Comparison of ENCODE assay signal across 15 cellular contexts in genomic region chr7:119545118-119545517, GRCh38.
DNase-seq lines count a peak whose midpoint lies in the region; ATAC-seq and TF ChIP-seq lines count a peak whose summit lies in the region.
"Had no signal": no experiment of that assay in that cellular context is flagged by ENCODE, and none has a peak within 500 bp of the region (broad histone marks: within the 10 kb centered on the region; RNA-seq: fewer than 3 reads in every experiment).

No MANE protein-coding gene starts in this region.

- H3K4me2 ChIP-seq in PC-3 (ENCODE audit: low read length): peak overlapping the region; percentile 57; the same call in 1 of the 2 replicates

- H3K4me1 ChIP-seq in PC-3 (ENCODE audit: insufficient read depth, low read length): peaks cover 33% of the 10 kb centered on the region
- H3K4me1 ChIP-seq: body of pancreas had no signal

- H3K9me3 ChIP-seq in PC-3 (ENCODE audit: low read length): no peaks in the 10 kb centered on the region
- H3K9me3 ChIP-seq: body of pancreas had no signal

- H3K4me3 ChIP-seq in PC-3 (ENCODE audit: low read length) (no peak overlapping the region), epithelial cell of proximal tubule (ENCODE audit: low read depth, low read length) (no peak overlapping the region), skeletal muscle cell (ENCODE audit: low read depth, low read length) (no peak overlapping the region)
- H3K4me3 ChIP-seq: body of pancreas had no signal

- no TSS peak for BruUV-seq in PC-3 (replicated peaks; lab: Mats Ljungman, UMichigan)

- H3K36me3 ChIP-seq in PC-3 (ENCODE audit: low read depth, low read length): no peaks in the 10 kb centered on the region

- H3K27ac ChIP-seq in PC-3 (ENCODE audit: low read length): peak overlapping the region; percentile 67
- H3K27ac ChIP-seq: body of pancreas had no signal

- peak; percentile 91 for ATAC-seq in PC-3
- ATAC-seq: activated CD8-positive, alpha-beta T cell treated with anti-CD3 and anti-CD28 coated beads for 36 hours; body of pancreas had no signal

- CTCF ChIA-PET in PC-3 (lab: Charles Lee): interaction anchor here (0.5 to 0.6 kb wide), 2 partner anchors 57 to 147 kb away, joined by 7 to 8 read pairs; no protein-coding TSS in a partner anchor

- H3K27me3 ChIP-seq in PC-3 (ENCODE audit: low read length): no peaks in the 10 kb centered on the region
- H3K27me3 ChIP-seq: body of pancreas had no signal

- POLR2A ChIA-PET in PC-3 (lab: Charles Lee; ENCODE audit: unreplicated experiment): no interaction called here

- H3K79me2 ChIP-seq in PC-3 (ENCODE audit: low read length): no peaks in the 10 kb centered on the region

- DNase-seq in HPDE6-E6E7 (ENCODE audit: extremely low spot score) (peak; percentile 33), PC-3 (peak; percentile 92), epithelial cell of proximal tubule (ENCODE audit: low read depth) (peak; percentile 10), skeletal muscle cell (ENCODE audit: low read depth) (peak; percentile 28), hepatic stellate cell (ENCODE audit: low spot score) (no peak), ureter (ENCODE audit: low spot score) (no peak)
- DNase-seq in activated naive CD4-positive, alpha-beta T cell (lab: John Stamatoyannopoulos, UW): no peak
- DNase-seq: activated CD8-positive, alpha-beta T cell treated with anti-CD3 and anti-CD28 coated beads for 36 hours; body of pancreas; CD8-positive, alpha-beta memory T cell; HCEC 1CT; NCI-H1092; NCI-H524; Right ventricle myocardium superior; stimulated activated CD4-positive, alpha-beta T cell treated with anti-CD3 and anti-CD28 coated beads, Interleukin-12 subunit alpha, Interleukin-12 subunit beta, amount 100 ng/mL, for 4 hours had no signal

- TF ChIP-seq CTCF in PC-3 (conservative IDR thresholded peaks at IDR 0.05; ENCODE audit: low read depth, low read length): no peak
- TF ChIP-seq CTCF in epithelial cell of proximal tubule (conservative IDR thresholded peaks at IDR 0.05; ENCODE audit: low read depth, low read length): no peak

- no peaks in the 10 kb centered on the region for H3K9me2 ChIP-seq in PC-3 (replicated peaks; ENCODE audit: low read length)

- H4K20me1 ChIP-seq in PC-3 (ENCODE audit: low read length): no peaks in the 10 kb centered on the region

- intact Hi-C loops in PC-3 (cut with micrococcal nuclease): loop anchor here (1.0 to 5.0 kb wide), 4 partner anchors 29 to 288 kb away; no protein-coding TSS in a partner anchor

- H3K9ac ChIP-seq in PC-3 (ENCODE audit: low read length): no peak overlapping the region

- H3F3A ChIP-seq in PC-3 (ENCODE audit: low read length, unreplicated experiment): peaks cover 3% of the 10 kb centered on the region

- no peak overlapping the region for H2AFZ ChIP-seq in PC-3 (ENCODE audit: low read length)

Comparison
In these comparisons a context has a peak if more than half of its experiments do, and no peak if none do; other contexts are left out.
1. DNase-seq: peak in HPDE6-E6E7 (single experiment), PC-3 (single experiment), epithelial cell of proximal tubule (single experiment) and skeletal muscle cell (single experiment); none in hepatic stellate cell (single experiment), ureter (single experiment) and activated naive CD4-positive, alpha-beta T cell (0 of 4).